Comparison of ENCODE assay signal across 12 cellular contexts in genomic region chr5:172748341-172748843, GRCh38. TPM values are rescaled to one million over a fixed set of nuclear protein-coding genes. Genes with fewer than 3 reads are reported as not detected.
DNase-seq lines count a peak whose midpoint lies in the region; ATAC-seq and TF ChIP-seq lines count a peak whose summit lies in the region.
"Had no signal": no experiment of that assay in that cellular context is flagged by ENCODE, and none has a peak within 500 bp of the region (broad histone marks: within the 10 kb centered on the region; RNA-seq: fewer than 3 reads in every experiment).

No MANE protein-coding gene starts in this region.

- peak; percentile 87 for TF ChIP-seq EP300 in ovary (IDR thresholded peaks at IDR 0.05)

- TF ChIP-seq CTCF in colonic mucosa (IDR thresholded peaks at IDR 0.05) (no peak), ovary (IDR thresholded peaks at IDR 0.05) (no peak), upper lobe of right lung (IDR thresholded peaks at IDR 0.05) (no peak)

- no peak overlapping the region for H3K9ac ChIP-seq in colonic mucosa (ENCODE audit: low read depth in 2 of 2, low read length in 2 of 2)

- 62 to 67% (median 66%) methylated on average over 34 to 36 of the region's 36 CpGs for WGBS in ovary, 3 donors

- H3K9me3 ChIP-seq in colonic mucosa (no peaks in the 10 kb centered on the region), ovary (no peaks in the 10 kb centered on the region), upper lobe of right lung (no peaks in the 10 kb centered on the region)

- no peaks in the 10 kb centered on the region for H3K27me3 ChIP-seq in colonic mucosa
- H3K27me3 ChIP-seq in ovary: no peaks in the 10 kb centered on the region
- H3K27me3 ChIP-seq in upper lobe of right lung: no peaks in the 10 kb centered on the region

- H3K4me3 ChIP-seq in colonic mucosa: no peak overlapping the region
- H3K4me3 ChIP-seq in ovary: no peak overlapping the region
- no peak overlapping the region for H3K4me3 ChIP-seq in upper lobe of right lung

- DNase-seq in colonic mucosa: no peak
- DNase-seq in left ventricle myocardium superior: peak; percentile 93
- peak in 4 of 5 donors; percentile 40 to 57 (median 48) for DNase-seq in ovary
- DNase-seq in upper lobe of right lung: no peak
- no peak for DNase-seq in NCI-H2081 treated with DMSO at 0.1 percent for 48 hours (lab: John Stamatoyannopoulos, UW)
- no peak for DNase-seq in nucleus accumbens (lab: John Stamatoyannopoulos, UW)
- no peak for DNase-seq in DMS53 treated with DMSO at 0.1 percent for 48 hours (lab: John Stamatoyannopoulos, UW; ENCODE audit: unreplicated experiment)
- DNase-seq: activated naive CD8-positive, alpha-beta T cell treated with anti-CD3 and anti-CD28 coated beads, Interleukin-2, amount 50 U/mL, for 24 hours; CD8-positive, alpha-beta memory T cell; naive thymus-derived CD8-positive, alpha-beta T cell; RPMI8226; stimulated activated CD4-positive, alpha-beta T cell treated with anti-CD3 and anti-CD28 coated beads, Interleukin-4, amount 100 ng/mL, for 4 hours had no signal

- no peak for TF ChIP-seq POLR2A in ovary (IDR thresholded peaks at IDR 0.05)

- ATAC-seq in left ventricle myocardium superior (peak; percentile 82), upper lobe of right lung (peak; percentile 63)
- ATAC-seq: activated naive CD8-positive, alpha-beta T cell treated with anti-CD3 and anti-CD28 coated beads, Interleukin-2, amount 50 U/mL, for 24 hours; naive thymus-derived CD8-positive, alpha-beta T cell had no signal

- H3K36me3 ChIP-seq in colonic mucosa: no peaks in the 10 kb centered on the region
- H3K36me3 ChIP-seq in ovary: no peaks in the 10 kb centered on the region
- no peaks in the 10 kb centered on the region for H3K36me3 ChIP-seq in upper lobe of right lung

- peaks cover 3% of the 10 kb centered on the region for H3K4me1 ChIP-seq in colonic mucosa
- H3K4me1 ChIP-seq in ovary (ENCODE audit: insufficient read depth): peaks cover 6% of the 10 kb centered on the region
- peaks cover 21% of the 10 kb centered on the region for H3K4me1 ChIP-seq in upper lobe of right lung

- peak overlapping the region; percentile 24 for H3K27ac ChIP-seq in colonic mucosa
- no peak overlapping the region for H3K27ac ChIP-seq in ovary
- H3K27ac ChIP-seq in upper lobe of right lung: peak overlapping the region; percentile 77

- intact Hi-C loops in colonic mucosa (cut with DNase I) (no loop called here), left ventricle myocardium superior (cut with micrococcal nuclease) (no loop called here), ovary (cut with DNase I) (no loop called here), upper lobe of right lung (cut with DNase I) (no loop called here)

RNA-seq across cellular contexts. Expression of gene DUSP1, which starts 22.6 kb away (rescaled TPM):
- total RNA-seq in colonic mucosa (100 to 1,000 TPM in 1 of 2 donors, 10 to 100 TPM in 1; 61.7 to 102 TPM), left ventricle myocardium superior (98.9 TPM), ovary (1,000 to 10,000 TPM in 2 of 7 donors, 100 to 1,000 TPM in 5; 112 to 2,672 (median 185) TPM), upper lobe of right lung (382 TPM)
- polyA plus RNA-seq in ovary: 100 to 1,000 TPM; 201 to 248 TPM

Comparison
In these comparisons a context has a peak if more than half of its experiments do, and no peak if none do; other contexts are left out.
1. DNase-seq: peak in left ventricle myocardium superior (single experiment) and ovary (4 of 5); none in colonic mucosa (single experiment), upper lobe of right lung (single experiment), NCI-H2081 treated with DMSO at 0.1 percent for 48 hours (single experiment), nucleus accumbens (0 of 56) and DMS53 treated with DMSO at 0.1 percent for 48 hours (single experiment).
2. H3K27ac ChIP-seq: peak in colonic mucosa (single experiment) and upper lobe of right lung (single experiment); none in ovary (0 of 2).